1 cellular context compared by ENCODE assay signal in genomic region chr19:46953955-46954501, GRCh38.
TF ChIP-seq lines count a peak whose summit lies in the region.

No MANE protein-coding gene starts in this region.

TF ChIP-seq in GM12878, 131 proteins besides CTCF, POLR2A, EP300 and RAD21:
- TF ChIP-seq ZBTB11 (CRISPR knock-in tag; IDR thresholded peaks at IDR 0.05) (no peak), NFYA (IDR thresholded peaks at IDR 0.05; ENCODE audit: borderline replicate concordance, low read depth, low read length) (no peak), SPI1 (IDR thresholded peaks at IDR 0.05; ENCODE audit: borderline replicate concordance, insufficient read depth, low read depth, low read length) (no peak), ZNF592 (IDR thresholded peaks at IDR 0.05) (no peak), SMC3 (IDR thresholded peaks at IDR 0.05; ENCODE audit: borderline replicate concordance, low read length) (no peak), EGR1 (IDR thresholded peaks at IDR 0.05; ENCODE audit: borderline replicate concordance in 1 of 2, low read depth in 2 of 2, low read length in 2 of 2) (no peak), REST (IDR thresholded peaks at IDR 0.05; ENCODE audit: low read depth, low read length) (no peak), ZNF687 (IDR thresholded peaks at IDR 0.05) (no peak), NFIC (IDR thresholded peaks at IDR 0.05; ENCODE audit: low read depth, low read length) (no peak), BCL3 (IDR thresholded peaks at IDR 0.05; ENCODE audit: borderline replicate concordance, insufficient read depth, low read depth, low read length, poor library complexity, severe bottlenecking) (no peak), MXI1 (IDR thresholded peaks at IDR 0.05; ENCODE audit: low read depth, low read length) (no peak), KAT2A (conservative IDR thresholded peaks at IDR 0.05; ENCODE audit: control insufficient read depth, low read depth, low read length) (no peak), BHLHE40 (IDR thresholded peaks at IDR 0.05; ENCODE audit: borderline replicate concordance in 1 of 2, low read depth in 2 of 2, low read length in 1 of 2) (no peak), E4F1 (IDR thresholded peaks at IDR 0.05; ENCODE audit: borderline replicate concordance, partially characterized antibody) (no peak), HSF1 (IDR thresholded peaks at IDR 0.05; ENCODE audit: low read depth, low read length) (no peak), SKIL (IDR thresholded peaks at IDR 0.05; ENCODE audit: low read depth, poor library complexity, severe bottlenecking) (no peak), SP1 (IDR thresholded peaks at IDR 0.05; ENCODE audit: low read depth, low read length) (no peak), ZBTB4 (CRISPR knock-in tag; IDR thresholded peaks at IDR 0.05) (no peak)
